Comparison of ENCODE assay signal across 33 cellular contexts in the genomic region with DNA sequence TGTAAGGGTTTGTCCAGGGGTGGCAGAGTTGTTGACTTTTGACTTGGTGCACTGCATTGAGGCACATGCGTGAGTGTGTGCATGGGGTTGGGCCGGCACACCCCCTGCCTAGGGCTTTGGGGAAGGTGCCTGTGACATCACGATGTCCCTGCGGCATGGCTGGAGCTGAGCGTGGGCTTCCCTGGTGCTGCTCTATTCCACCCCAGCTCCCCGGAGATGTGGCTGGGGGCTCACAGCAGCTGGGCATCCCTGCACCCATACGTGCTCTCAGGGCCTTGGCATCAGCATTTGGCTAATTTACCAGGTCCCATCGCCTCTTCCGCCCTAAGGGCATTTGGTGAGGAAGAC. TPM values are rescaled to one million over a fixed set of nuclear protein-coding genes. Genes with fewer than 3 reads are reported as not detected.
DNase-seq lines count a peak whose midpoint lies in the region; ATAC-seq and TF ChIP-seq lines count a peak whose summit lies in the region.
"Had no signal": no experiment of that assay in that cellular context is flagged by ENCODE, and none has a peak within 500 bp of the region (broad histone marks: within the 10 kb centered on the region; RNA-seq: fewer than 3 reads in every experiment).

No MANE protein-coding gene starts in this region.

- peak overlapping the region; percentile 14 for H3K27ac Mint-ChIP-seq in mesothelial cell of epicardium
- peak overlapping the region; percentile 78 for H3K27ac Mint-ChIP-seq in type B pancreatic cell
- H3K27ac Mint-ChIP-seq: IgD-negative memory B cell; stimulated activated effector memory CD8-positive, alpha-beta T cell treated with anti-CD3 and anti-CD28 coated beads, Interleukin-12 subunit alpha, Interleukin-12 subunit beta, amount 100 ng/mL, for 72 hours had no signal

- H3K4me3 ChIP-seq in coronary artery (no peak overlapping the region), PC-9 (no peak overlapping the region)
- H3K4me3 ChIP-seq: breast epithelium, vagina had no signal

- CTCF ChIA-PET in PC-9 (lab: Charles Lee): no interaction called here

- ATAC-seq in left cardiac atrium: no peak
- ATAC-seq in GM21447 (IDR thresholded peaks at IDR 0.05; ENCODE audit: unreplicated experiment): no peak
- ATAC-seq: effector memory CD8-positive, alpha-beta T cell; esophagus mucosa; foreskin keratinocyte; left lobe of liver; natural killer cell treated with Interleukin-12 subunit alpha and Interleukin-12 subunit beta and Interleukin-15 and Interleukin-18, amount 100 ng/mL, for 72 hours; PC-3; stimulated activated effector memory CD8-positive, alpha-beta T cell treated with anti-CD3 and anti-CD28 coated beads, Interleukin-12 subunit alpha, Interleukin-12 subunit beta, amount 100 ng/mL, for 72 hours had no signal

- no peaks in the 10 kb centered on the region for H3K9me3 ChIP-seq in PC-9 (ENCODE audit: insufficient read depth, low read depth)
- H3K9me3 ChIP-seq: breast epithelium, vagina had no signal

- DNase-seq in cardiac septum (ENCODE audit: low spot score): peak; percentile 50
- no peak for DNase-seq in left cardiac atrium
- peak; percentile 47 for DNase-seq in coronary artery (ENCODE audit: low spot score)
- DNase-seq in mesothelial cell of epicardium (ENCODE audit: low spot score in 2 of 2, unreplicated experiment in 2 of 2): peak in 1 of 2 experiments; percentile 24
- peak; percentile 53 for DNase-seq in type B pancreatic cell (ENCODE audit: extremely low spot score, unreplicated experiment)
- no peak for DNase-seq in PC-9
- DNase-seq in ecto neural progenitor cell (ENCODE audit: low spot score): no peak
- DNase-seq: amygdala; Calu3; DMS79 treated with DMSO at 0.1 percent for 48 hours; effector memory CD8-positive, alpha-beta T cell; foreskin keratinocyte; GF-D8; NCI-H1048; NCI-H1694 treated with DMSO at 0.1 percent for 48 hours; NCI-H2171 treated with DMSO at 0.1 percent for 48 hours; NCI-H524; NK-92 treated with Interleukin-12 subunit alpha and Interleukin-12 subunit beta, amount 100 ng/mL, for 24 hours; PC-3; stimulated activated CD4-positive, alpha-beta T cell treated with anti-CD3 and anti-CD28 coated beads, Interleukin-4, amount 100 ng/mL, for 24 hours; T-helper 1 cell had no signal

- no peak overlapping the region for H3K4me3 Mint-ChIP-seq in mesothelial cell of epicardium
- no peak overlapping the region for H3K4me3 Mint-ChIP-seq in type B pancreatic cell
- H3K4me3 Mint-ChIP-seq: effector memory CD8-positive, alpha-beta T cell; IgD-negative memory B cell; natural killer cell treated with Interleukin-12 subunit alpha and Interleukin-12 subunit beta and Interleukin-15 and Interleukin-18, amount 100 ng/mL, for 72 hours; stimulated activated effector memory CD8-positive, alpha-beta T cell treated with anti-CD3 and anti-CD28 coated beads, Interleukin-12 subunit alpha, Interleukin-12 subunit beta, amount 100 ng/mL, for 72 hours had no signal

- H3K27me3 Mint-ChIP-seq in mesothelial cell of epicardium (ENCODE audit: low read depth): no peaks in the 10 kb centered on the region
- H3K27me3 Mint-ChIP-seq in type B pancreatic cell: no peaks in the 10 kb centered on the region

- H3K36me3 Mint-ChIP-seq in mesothelial cell of epicardium: no peaks in the 10 kb centered on the region
- H3K36me3 Mint-ChIP-seq in type B pancreatic cell: no peaks in the 10 kb centered on the region
- H3K36me3 Mint-ChIP-seq: IgD-negative memory B cell; natural killer cell treated with Interleukin-12 subunit alpha and Interleukin-12 subunit beta and Interleukin-15 and Interleukin-18, amount 100 ng/mL, for 72 hours; stimulated activated effector memory CD8-positive, alpha-beta T cell treated with anti-CD3 and anti-CD28 coated beads, Interleukin-12 subunit alpha, Interleukin-12 subunit beta, amount 100 ng/mL, for 72 hours had no signal

- H3K79me2 ChIP-seq in PC-9 (ENCODE audit: low read depth): no peaks in the 10 kb centered on the region

- TF ChIP-seq CTCF in coronary artery (IDR thresholded peaks at IDR 0.05) (no peak), mesothelial cell of epicardium (IDR thresholded peaks at IDR 0.05; ENCODE audit: unreplicated experiment) (no peak), type B pancreatic cell (conservative IDR thresholded peaks at IDR 0.05) (no peak), PC-9 (conservative IDR thresholded peaks at IDR 0.05) (no peak)

- H3K9me2 ChIP-seq in PC-9 (ENCODE audit: insufficient read depth): no peaks in the 10 kb centered on the region

- H3K27me3 ChIP-seq in PC-9 (ENCODE audit: insufficient read depth, low read depth): no peaks in the 10 kb centered on the region
- H3K27me3 ChIP-seq: breast epithelium, foreskin keratinocyte, vagina had no signal

- POLR2A ChIA-PET in PC-9 (lab: Charles Lee; ENCODE audit: unreplicated experiment): no interaction called here

- no peak overlapping the region for H3K27ac ChIP-seq in coronary artery
- H3K27ac ChIP-seq in PC-9: no peak overlapping the region
- H3K27ac ChIP-seq: breast epithelium, C4-2B, foreskin keratinocyte, vagina had no signal

- no peak overlapping the region for H2AFZ ChIP-seq in PC-9

- H3K9me3 Mint-ChIP-seq in mesothelial cell of epicardium (no peaks in the 10 kb centered on the region), type B pancreatic cell (no peaks in the 10 kb centered on the region)
- H3K9me3 Mint-ChIP-seq: effector memory CD8-positive, alpha-beta T cell; IgD-negative memory B cell; natural killer cell treated with Interleukin-12 subunit alpha and Interleukin-12 subunit beta and Interleukin-15 and Interleukin-18, amount 100 ng/mL, for 72 hours; stimulated activated effector memory CD8-positive, alpha-beta T cell treated with anti-CD3 and anti-CD28 coated beads, Interleukin-12 subunit alpha, Interleukin-12 subunit beta, amount 100 ng/mL, for 72 hours had no signal

- peaks cover 7% of the 10 kb centered on the region; the same call in 1 of the 2 replicates for H3F3A ChIP-seq in PC-9 (ENCODE audit: insufficient read depth, low read depth)

- H4K20me1 ChIP-seq in PC-9 (ENCODE audit: insufficient read depth): peaks cover 2% of the 10 kb centered on the region; the same call in 1 of the 2 replicates

- no TSS peak for BruUV-seq in PC-9 (replicated peaks; lab: Mats Ljungman, UMichigan)

- intact Hi-C loops in cardiac septum (cut with DNase I): no loop called here
- intact Hi-C loops in left cardiac atrium (cut with DNase I): no loop called here
- intact Hi-C loops in PC-9 (cut with micrococcal nuclease; ENCODE audit: unreplicated experiment): no loop called here

- H3K36me3 ChIP-seq in PC-9 (ENCODE audit: low read depth): no peaks in the 10 kb centered on the region
- H3K36me3 ChIP-seq: breast epithelium, vagina had no signal

- peaks cover 18% of the 10 kb centered on the region for H3K4me1 ChIP-seq in PC-9 (replicated peaks; ENCODE audit: insufficient read depth)
- H3K4me1 ChIP-seq: breast epithelium, vagina had no signal

- H3K4me1 Mint-ChIP-seq in mesothelial cell of epicardium: peaks cover 22% of the 10 kb centered on the region
- peaks cover 20% of the 10 kb centered on the region for H3K4me1 Mint-ChIP-seq in type B pancreatic cell (ENCODE audit: unreplicated experiment)
- H3K4me1 Mint-ChIP-seq: IgD-negative memory B cell had no signal

- no peak overlapping the region for H3K4me2 ChIP-seq in PC-9

RNA-seq across cellular contexts. Expression of gene PSAPL1, which starts 5.7 kb away (rescaled TPM):
- total RNA-seq in cardiac septum (not detected), left cardiac atrium (not detected), mesothelial cell of epicardium (0.07 TPM in 1 of 3 replicates, not detected in the others), type B pancreatic cell (ENCODE audit: low replicate concordance) (1.2 and 1.3 TPM in 2 replicates), PC-9 (2021) (0.15 TPM in 2 replicates)
- total RNA-seq: activated CD8-positive, alpha-beta memory T cell treated with anti-CD3 and anti-CD28 coated beads for 36 hours; Calu3; esophagus mucosa; foreskin keratinocyte; left lobe of liver; mononuclear cell; natural killer cell treated with Interleukin-12 subunit alpha and Interleukin-12 subunit beta and Interleukin-15 and Interleukin-18, amount 100 ng/mL, for 72 hours; osteoblast; vagina had no signal

Comparison
In these comparisons a context has a peak if more than half of its experiments do, and no peak if none do; other contexts are left out.
1. DNase-seq: peak in cardiac septum (single experiment), coronary artery (single experiment) and type B pancreatic cell (single experiment); none in left cardiac atrium (single experiment), PC-9 (0 of 2) and ecto neural progenitor cell (single experiment).